In genomic region chr11:74988541-74989268, GRCh38 we compare ENCODE assay signal across 8 cellular contexts. TPM values are rescaled to one million over a fixed set of nuclear protein-coding genes. Genes with fewer than 3 reads are reported as not detected.
DNase-seq lines count a peak whose midpoint lies in the region; ATAC-seq, FAIRE-seq and TF ChIP-seq lines count a peak whose summit lies in the region.

NEU3 (plus strand) TSS chr11:74988933; CDS start chr11:74989061, 128 bp downstream.

- peak within 1 kb of the TSS; percentile 73 for H3K27ac Mint-ChIP-seq in central memory CD8-positive, alpha-beta T cell (ENCODE audit: low read depth)

- peak; percentile 77 for ATAC-seq in HG03196 (IDR thresholded peaks at IDR 0.05; ENCODE audit: unreplicated experiment)
- ATAC-seq in central memory CD8-positive, alpha-beta T cell (replicated peaks; ENCODE audit: extremely low read depth, poor library complexity, severe bottlenecking): peak; percentile 99

- H3K9me3 Mint-ChIP-seq in central memory CD8-positive, alpha-beta T cell: no peaks in the 10 kb centered on the region

- H3K4me1 ChIP-seq in kidney (ENCODE audit: control insufficient read depth in 1 of 2, insufficient read depth in 1 of 2, low read depth in 1 of 2, low read length in 2 of 2): peaks cover 2 to 11% of the 10 kb centered on the region in 2 donors

- peak within 1 kb of the TSS; percentile 28 to 38 for H3K27ac ChIP-seq in kidney (ENCODE audit: low read depth in 2 of 2, low read length in 2 of 2)

- H3K4me3 ChIP-seq in kidney (ENCODE audit: low read length in 2 of 2): peak within 1 kb of the TSS; percentile 58 to 86

- H3K27me3 Mint-ChIP-seq in central memory CD8-positive, alpha-beta T cell: no peaks in the 10 kb centered on the region

- peaks cover 26% of the 10 kb centered on the region for H3K4me1 Mint-ChIP-seq in central memory CD8-positive, alpha-beta T cell

- peak within 1 kb of the TSS; percentile 67 to 83 for H3K9ac ChIP-seq in kidney (ENCODE audit: low read length in 2 of 2)

- no peak for FAIRE-seq in kidney (lab: Jason Lieb, UNC)

- peak; percentile 87 for TF ChIP-seq POLR2A in GM18951 (IDR thresholded peaks at IDR 0.05; ENCODE audit: extremely low read depth, insufficient read depth, insufficient read length)

- intact Hi-C loops in kidney (cut with DNase I): no loop called here

- peaks cover 5% of the 10 kb centered on the region for H3K36me3 Mint-ChIP-seq in central memory CD8-positive, alpha-beta T cell (ENCODE audit: insufficient read depth)

- no peak for TF ChIP-seq CTCF in AG09319 (IDR thresholded peaks at IDR 0.05; ENCODE audit: low read depth, low read length)
- TF ChIP-seq CTCF in kidney (IDR thresholded peaks at IDR 0.05; ENCODE audit: borderline replicate concordance, extremely low read depth, insufficient read depth): no peak

- no peaks in the 10 kb centered on the region for H3K36me3 ChIP-seq in kidney (ENCODE audit: control insufficient read depth in 1 of 2, insufficient read depth in 2 of 2, low read length in 2 of 2)

- H3K4me3 Mint-ChIP-seq in central memory CD8-positive, alpha-beta T cell: peak within 1 kb of the TSS; percentile 91

- DNase-seq in AG09319 (ENCODE audit: extremely low read depth, low read depth) (peak; percentile 27), NCI-H226 (peak; percentile 77), kidney (peak; percentile 92)
- peak; percentile 62 for DNase-seq in activated CD4-positive, CD25-positive, alpha-beta regulatory T cell treated with anti-CD3 and anti-CD28 coated beads, Interleukin-2, amount 50 U/mL, for 16 hours (ENCODE audit: low read depth, low spot score)
- peak; percentile 50 to 61 for DNase-seq in central memory CD8-positive, alpha-beta T cell (ENCODE audit: low spot score in 2 of 2)
- peak; percentile 73 to 81 for DNase-seq in stimulated activated CD4-positive, alpha-beta T cell treated with anti-CD3 and anti-CD28 coated beads, Interleukin-15, amount 100 ng/mL, for 48 hours (ENCODE audit: low read depth in 2 of 2)

- H3K9me3 ChIP-seq in kidney (ENCODE audit: control insufficient read depth in 1 of 2, low read length in 2 of 2): no peaks in the 10 kb centered on the region

- in situ Hi-C loops in GM18951 (cut with MboI; ENCODE audit: low sequenced_read_pairs, unreplicated experiment): no loop called here

RNA-seq across cellular contexts. Expression of gene NEU3, which starts in this region (rescaled TPM):
- 13.2 TPM for total RNA-seq in kidney
- polyA plus RNA-seq in kidney (ENCODE audit: insufficient read depth, low read depth, low replicate concordance): 2.8 TPM

Comparison
In these comparisons a context has a peak if more than half of its experiments do, and no peak if none do; other contexts are left out.
1. Peak in every context shown above with its lines: DNase-seq, ATAC-seq, H3K4me3 ChIP-seq and H3K27ac ChIP-seq.
2. DNase-seq: peak in every context shown above with its lines; median percentile 92 in kidney; 77 in NCI-H226; 77 in stimulated activated CD4-positive, alpha-beta T cell treated with anti-CD3 and anti-CD28 coated beads, Interleukin-15, amount 100 ng/mL, for 48 hours; 62 in activated CD4-positive, CD25-positive, alpha-beta regulatory T cell treated with anti-CD3 and anti-CD28 coated beads, Interleukin-2, amount 50 U/mL, for 16 hours; 56 in central memory CD8-positive, alpha-beta T cell; 27 in AG09319.